22 cellular contexts compared by ENCODE assay signal in genomic region chr12:49227701-49228100, GRCh38. TPM values are rescaled to one million over a fixed set of nuclear protein-coding genes. Genes with fewer than 3 reads are reported as not detected.
DNase-seq lines count a peak whose midpoint lies in the region; ATAC-seq and TF ChIP-seq lines count a peak whose summit lies in the region.
"Had no signal": no experiment of that assay in that cellular context is flagged by ENCODE, and none has a peak within 500 bp of the region (broad histone marks: within the 10 kb centered on the region; RNA-seq: fewer than 3 reads in every experiment).

No MANE protein-coding gene starts in this region.

- peaks cover 68% of the 10 kb centered on the region for H3K27me3 ChIP-seq in endodermal cell (ENCODE audit: control insufficient read depth, insufficient read depth, low read length, poor library complexity, severe bottlenecking)
- H3K27me3 ChIP-seq: colonic mucosa, MG63, upper lobe of left lung had no signal

- H3K27me3 Mint-ChIP-seq in endodermal cell (ENCODE audit: insufficient read depth): peaks cover 84% of the 10 kb centered on the region
- H3K27me3 Mint-ChIP-seq: activated T-cell treated with anti-CD3 and anti-CD28 coated beads, Interleukin-2, amount 50 U/mL, for 24 hours; stimulated activated naive B cell treated with anti-CD40 and anti-IgM and Interleukin-4, amounts not matched to agents 10 μg/mL and 1 μg/mL and 100 μg/mL, for 72 hours had no signal

- no peak overlapping the region for H3K4me3 Mint-ChIP-seq in endodermal cell
- H3K4me3 Mint-ChIP-seq: activated CD4-positive, alpha-beta memory T cell treated with anti-CD3 and anti-CD28 coated beads, Interleukin-2, amount 10 ng/mL, durations not matched to agents 7 days and 5 days; activated T-cell treated with anti-CD3 and anti-CD28 coated beads, Interleukin-2, amount 50 U/mL, for 24 hours; CD14-positive monocyte; stimulated activated naive B cell treated with anti-CD40 and anti-IgM and Interleukin-4, amounts not matched to agents 10 μg/mL and 1 μg/mL and 100 μg/mL, for 72 hours; WTC11 had no signal

- H3K4me3 ChIP-seq in endodermal cell (ENCODE audit: low read length): no peak overlapping the region
- H3K4me3 ChIP-seq: colonic mucosa, MG63, upper lobe of left lung had no signal

- H3K9me3 Mint-ChIP-seq in endodermal cell: no peaks in the 10 kb centered on the region
- H3K9me3 Mint-ChIP-seq: activated CD4-positive, alpha-beta memory T cell treated with anti-CD3 and anti-CD28 coated beads, Interleukin-2, amount 10 ng/mL, durations not matched to agents 7 days and 5 days; activated T-cell treated with anti-CD3 and anti-CD28 coated beads, Interleukin-2, amount 50 U/mL, for 24 hours; CD14-positive monocyte; stimulated activated naive B cell treated with anti-CD40 and anti-IgM and Interleukin-4, amounts not matched to agents 10 μg/mL and 1 μg/mL and 100 μg/mL, for 72 hours; WTC11 had no signal

- H3K36me3 Mint-ChIP-seq in endodermal cell (ENCODE audit: low read depth): no peaks in the 10 kb centered on the region
- H3K36me3 Mint-ChIP-seq: CD14-positive monocyte; stimulated activated naive B cell treated with anti-CD40 and anti-IgM and Interleukin-4, amounts not matched to agents 10 μg/mL and 1 μg/mL and 100 μg/mL, for 72 hours; WTC11 had no signal

- no peaks in the 10 kb centered on the region for H3K9me3 ChIP-seq in endodermal cell (ENCODE audit: control insufficient read depth, low read length)
- H3K9me3 ChIP-seq: colonic mucosa, MG63, upper lobe of left lung had no signal

- peaks cover 20% of the 10 kb centered on the region for H3K4me1 Mint-ChIP-seq in endodermal cell

- ATAC-seq in HG02852 (IDR thresholded peaks at IDR 0.05; ENCODE audit: unreplicated experiment): no peak
- ATAC-seq: left cardiac atrium; right cardiac atrium; stimulated activated naive B cell treated with anti-CD40 and anti-IgM and Interleukin-4, amounts not matched to agents 10 μg/mL and 1 μg/mL and 100 μg/mL, for 72 hours; WTC11 had no signal

- H3K27ac Mint-ChIP-seq in endodermal cell: no peak overlapping the region
- H3K27ac Mint-ChIP-seq: activated CD4-positive, alpha-beta memory T cell treated with anti-CD3 and anti-CD28 coated beads, Interleukin-2, amount 10 ng/mL, durations not matched to agents 7 days and 5 days; activated T-cell treated with anti-CD3 and anti-CD28 coated beads, Interleukin-2, amount 50 U/mL, for 24 hours; stimulated activated naive B cell treated with anti-CD40 and anti-IgM and Interleukin-4, amounts not matched to agents 10 μg/mL and 1 μg/mL and 100 μg/mL, for 72 hours; WTC11 had no signal

- WGBS in endodermal cell (ENCODE audit: insufficient coverage in 1 of 2, insufficient read length in 1 of 2), 2 experiments: 90 to 100% methylated on average over 1 to 2 of the region's 2 CpGs

- TF ChIP-seq CTCF in endodermal cell (conservative IDR thresholded peaks at IDR 0.05): no peak

- no peaks in the 10 kb centered on the region for H3K36me3 ChIP-seq in endodermal cell (ENCODE audit: control insufficient read depth, insufficient read depth, low read length)
- H3K36me3 ChIP-seq: colonic mucosa, MG63, upper lobe of left lung had no signal

- peaks cover 3% of the 10 kb centered on the region for H3K4me1 ChIP-seq in endodermal cell (ENCODE audit: control insufficient read depth, insufficient read depth, low read length)
- H3K4me1 ChIP-seq: colonic mucosa had no signal

- peak overlapping the region; percentile 84 for H3K27ac ChIP-seq in endodermal cell (ENCODE audit: low read depth, low read length)
- H3K27ac ChIP-seq: colonic mucosa, upper lobe of left lung had no signal

- no peak overlapping the region for H3K9ac ChIP-seq in endodermal cell (ENCODE audit: extremely low read depth, low read length, poor library complexity, severe bottlenecking)

- peak; percentile 25 to 73 for DNase-seq in NCI-H2081 (lab: John Stamatoyannopoulos, UW)
- no peak for DNase-seq in NCI-H2081 treated with DMSO at 0.1 percent for 48 hours (lab: John Stamatoyannopoulos, UW)
- DNase-seq in NCI-H524 treated with DMSO at 0.1 percent for 48 hours (lab: John Stamatoyannopoulos, UW): peak; percentile 2
- no peak for DNase-seq in endodermal cell
- DNase-seq in superior temporal gyrus (ENCODE audit: extremely low spot score): peak; percentile 39
- DNase-seq in stimulated activated naive CD4-positive, alpha-beta T cell treated with Interleukin-2 at 50 U/mL for 16 hours (lab: John Stamatoyannopoulos, UW): no peak
- DNase-seq in OCI-M1 (lab: John Stamatoyannopoulos, UW): no peak
- DNase-seq: activated CD4-positive, alpha-beta memory T cell treated with anti-CD3 and anti-CD28 coated beads, Interleukin-2, amount 10 ng/mL, durations not matched to agents 7 days and 5 days; activated naive CD4-positive, alpha-beta T cell treated with anti-CD3 and anti-CD28 coated beads, Interleukin-2, amount 50 U/mL, for 16 hours; activated T-cell treated with anti-CD3 and anti-CD28 coated beads, Interleukin-2, amount 50 U/mL, for 24 hours; colonic mucosa; DMS53; left cardiac atrium; MG63; right cardiac atrium; SHP77; stimulated activated naive B cell treated with anti-CD40 and anti-IgM and Interleukin-4, amounts not matched to agents 10 μg/mL and 1 μg/mL and 100 μg/mL, for 72 hours; T-helper 2 cell; upper lobe of left lung had no signal

RNA-seq across cellular contexts. Expression of gene TUBA1C, which starts 37.2 kb away (rescaled TPM):
- total RNA-seq in endodermal cell: 100 to 1,000 TPM; 600 to 684 TPM
- 567 TPM for polyA plus RNA-seq in endodermal cell (2013, experiment 1 of 2)
- polyA plus RNA-seq in endodermal cell (2013, experiment 2 of 2): 581 TPM

RNA-seq across cellular contexts. Expression of gene TUBA1A, which starts 38.8 kb away (rescaled TPM):
- total RNA-seq in endodermal cell: 100 to 1,000 TPM; 166 to 298 TPM
- 3,131 TPM for polyA plus RNA-seq in endodermal cell (2013, experiment 1 of 2)
- polyA plus RNA-seq in endodermal cell (2013, experiment 2 of 2): 3,053 TPM

Comparison
In these comparisons a context has a peak if more than half of its experiments do, and no peak if none do; other contexts are left out.
1. DNase-seq: peak in NCI-H2081 (2 of 2), NCI-H524 treated with DMSO at 0.1 percent for 48 hours (single experiment) and superior temporal gyrus (single experiment); none in NCI-H2081 treated with DMSO at 0.1 percent for 48 hours (single experiment), endodermal cell (single experiment), stimulated activated naive CD4-positive, alpha-beta T cell treated with Interleukin-2 at 50 U/mL for 16 hours (single experiment) and OCI-M1 (single experiment).